1 cellular context compared by ENCODE assay signal in genomic region chr12:11761869-11762567, GRCh38.
A peak's percentile ranks its signal among the peaks of the same experiment; 100 is the strongest.
TF ChIP-seq lines count a peak whose summit lies in the region.

No MANE protein-coding gene starts in this region.

TF ChIP-seq in GM12878, 131 proteins besides CTCF, POLR2A, EP300 and RAD21 (continued from another document and continues in another):
- peak; percentile 37; the same call in 1 of the 2 replicates for TF ChIP-seq BMI1 (IDR thresholded peaks at IDR 0.05; ENCODE audit: borderline replicate concordance)
- TF ChIP-seq FOS (IDR thresholded peaks at IDR 0.05; ENCODE audit: borderline replicate concordance, extremely low read depth, insufficient read length): no peak
- TF ChIP-seq NKRF (conservative IDR thresholded peaks at IDR 0.05): 0 out of 2 replicates have a peak, but pooled peaks have one; percentile 12
- no peak for TF ChIP-seq CREB1 (IDR thresholded peaks at IDR 0.05; ENCODE audit: low read depth)
- TF ChIP-seq CBX5 (IDR thresholded peaks at IDR 0.05; ENCODE audit: low read depth): no peak
- no peak for TF ChIP-seq RAD51 (IDR thresholded peaks at IDR 0.05)
- TF ChIP-seq REST (IDR thresholded peaks at IDR 0.05; ENCODE audit: low read depth, low read length): no peak
- TF ChIP-seq POLR2AphosphoS2 (IDR thresholded peaks at IDR 0.05; ENCODE audit: low read depth, low read length): no peak; the same call in 1 of the 2 replicates
- no peak for TF ChIP-seq CHD4 (IDR thresholded peaks at IDR 0.05)
- TF ChIP-seq EED (IDR thresholded peaks at IDR 0.05; ENCODE audit: low read depth): peak; percentile 92
- peak; percentile 99 for TF ChIP-seq ZNF687 (IDR thresholded peaks at IDR 0.05)
- peak; percentile 50; the same call in 1 of the 2 replicates for TF ChIP-seq TAF1 (IDR thresholded peaks at IDR 0.05; ENCODE audit: borderline replicate concordance, low read depth, low read length)
- TF ChIP-seq ZNF622 (IDR thresholded peaks at IDR 0.05): no peak
- no peak for TF ChIP-seq ZBTB33 (IDR thresholded peaks at IDR 0.05)
- 0 out of 2 replicates have a peak, but pooled peaks have one; percentile 55 for TF ChIP-seq MAX (IDR thresholded peaks at IDR 0.05; ENCODE audit: low read depth, low read length)
- peak; percentile 89 for TF ChIP-seq BCL11A (IDR thresholded peaks at IDR 0.05; ENCODE audit: low read depth, low read length)
- peak; percentile 91 for TF ChIP-seq MTA2 (IDR thresholded peaks at IDR 0.05; ENCODE audit: low read depth)
- TF ChIP-seq YY1 (IDR thresholded peaks at IDR 0.05; ENCODE audit: low read depth, low read length): peak; percentile 58
- TF ChIP-seq ZNF207 (IDR thresholded peaks at IDR 0.05; ENCODE audit: borderline replicate concordance): peak; percentile 44; the same call in 1 of the 2 replicates
- TF ChIP-seq TBL1XR1 (IDR thresholded peaks at IDR 0.05; ENCODE audit: low read depth, low read length): peak; percentile 76; the same call in 1 of the 2 replicates
- TF ChIP-seq PKNOX1 (IDR thresholded peaks at IDR 0.05): peak; percentile 86
- peak; percentile 42; the same call in 1 of the 2 replicates for TF ChIP-seq ZNF24 (IDR thresholded peaks at IDR 0.05)
- no peak for TF ChIP-seq YBX1 (IDR thresholded peaks at IDR 0.05)
- peak; percentile 91 for TF ChIP-seq MEF2B (IDR thresholded peaks at IDR 0.05; ENCODE audit: partially characterized antibody, poor library complexity, severe bottlenecking)
- no peak for TF ChIP-seq E2F8 (IDR thresholded peaks at IDR 0.05; ENCODE audit: low read depth, partially characterized antibody)
- TF ChIP-seq NBN (IDR thresholded peaks at IDR 0.05): peak; percentile 64; the same call in 1 of the 2 replicates
- TF ChIP-seq MXI1 (IDR thresholded peaks at IDR 0.05; ENCODE audit: low read depth, low read length): no peak
- TF ChIP-seq NFXL1 (IDR thresholded peaks at IDR 0.05; ENCODE audit: borderline replicate concordance): no peak
- TF ChIP-seq TCF12 (IDR thresholded peaks at IDR 0.05; ENCODE audit: low read depth, low read length): peak; percentile 98
- TF ChIP-seq SRF (IDR thresholded peaks at IDR 0.05; ENCODE audit: low read depth in 2 of 2, low read length in 2 of 2): no peak
- peak; percentile 99 for TF ChIP-seq GATAD2B (conservative IDR thresholded peaks at IDR 0.05; ENCODE audit: low read depth)
- peak; percentile 66; the same call in 1 of the 2 replicates for TF ChIP-seq POLR2AphosphoS5 (IDR thresholded peaks at IDR 0.05; ENCODE audit: low read length)
- no peak for TF ChIP-seq RBBP5 (conservative IDR thresholded peaks at IDR 0.05)
- no peak for TF ChIP-seq LARP7 (IDR thresholded peaks at IDR 0.05)
- TF ChIP-seq ZBTB40 (IDR thresholded peaks at IDR 0.05; ENCODE audit: borderline replicate concordance): no peak
- TF ChIP-seq RCOR1 (conservative IDR thresholded peaks at IDR 0.05; ENCODE audit: low read depth, low read length): peak; percentile 72; the same call in 1 of the 2 replicates
- TF ChIP-seq SKIL (IDR thresholded peaks at IDR 0.05; ENCODE audit: low read depth, poor library complexity, severe bottlenecking): peak; percentile 87
